Comparison of ENCODE assay signal across 19 cellular contexts in the genomic region with DNA sequence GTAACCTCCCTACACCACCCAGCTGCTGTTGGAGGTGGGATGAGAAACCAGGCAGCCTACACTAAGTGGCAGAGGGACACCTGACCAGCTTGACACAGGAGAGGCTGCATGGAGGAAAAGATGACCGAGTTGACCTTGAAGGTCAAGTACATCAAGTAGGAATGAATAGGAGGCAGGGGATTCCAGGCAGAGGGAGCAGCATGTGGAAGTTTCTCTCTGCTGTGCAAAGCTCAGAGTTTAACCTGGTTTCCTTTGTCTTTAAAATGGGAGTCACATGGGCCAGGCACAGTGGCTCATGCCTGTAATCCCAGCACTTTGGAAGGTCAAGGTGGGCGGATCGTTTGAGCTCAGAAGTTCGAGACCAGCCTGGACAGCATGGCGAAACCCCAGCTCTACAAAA. TPM values are rescaled to one million over a fixed set of nuclear protein-coding genes. Genes with fewer than 3 reads are reported as not detected.
DNase-seq lines count a peak whose midpoint lies in the region; ATAC-seq, FAIRE-seq and TF ChIP-seq lines count a peak whose summit lies in the region.
"Had no signal": no experiment of that assay in that cellular context is flagged by ENCODE, and none has a peak within 500 bp of the region (broad histone marks: within the 10 kb centered on the region; RNA-seq: fewer than 3 reads in every experiment).

No MANE protein-coding gene starts in this region.

- peaks cover 39% of the 10 kb centered on the region for H3F3A ChIP-seq in GM23338 (replicated peaks; ENCODE audit: low read depth)

- no peak overlapping the region for H3K27ac Mint-ChIP-seq in GM23338
- H3K27ac Mint-ChIP-seq in WTC11: peak overlapping the region; percentile 39
- H3K27ac Mint-ChIP-seq: CD4-positive, CD25-positive, alpha-beta regulatory T cell; CD8-positive, alpha-beta memory T cell; H9 had no signal

- H3K4me3 ChIP-seq in GM23338 (no peak overlapping the region), endothelial cell of umbilical vein (replicated peaks in 1 of 3; ENCODE audit: insufficient read depth in 1 of 3, low read depth in 1 of 3, low read length in 3 of 3) (no peak overlapping the region)

- H4K20me1 ChIP-seq in GM23338 (replicated peaks; ENCODE audit: insufficient read depth) (no peaks in the 10 kb centered on the region), endothelial cell of umbilical vein (replicated peaks; ENCODE audit: control insufficient read depth, extremely low read depth, insufficient read depth, low read length) (no peaks in the 10 kb centered on the region)

- H3K4me1 Mint-ChIP-seq in GM23338 (peaks cover 70% of the 10 kb centered on the region), WTC11 (peaks cover 70% of the 10 kb centered on the region)

- H3K79me2 ChIP-seq in GM23338 (replicated peaks; ENCODE audit: insufficient read depth): peaks cover 24% of the 10 kb centered on the region
- H3K79me2 ChIP-seq in endothelial cell of umbilical vein (ENCODE audit: control insufficient read depth, insufficient read depth, low read length): peaks cover 2% of the 10 kb centered on the region

- no peaks in the 10 kb centered on the region for H3K9me1 ChIP-seq in endothelial cell of umbilical vein (replicated peaks; ENCODE audit: control insufficient read depth, extremely low read depth, insufficient read depth, low read length)

- ATAC-seq in GM23338: no peak
- ATAC-seq in WTC11: no peak

- dilution Hi-C loops in endothelial cell of umbilical vein (cut with MboI; ENCODE audit: extremely low pct_ligation_motif_present, low sequenced_read_pairs): no loop called here

- H3K9me2 ChIP-seq in GM23338 (ENCODE audit: insufficient read depth): no peaks in the 10 kb centered on the region

- peaks cover 41% of the 10 kb centered on the region for H3K36me3 Mint-ChIP-seq in GM23338 (ENCODE audit: low read depth)
- H3K36me3 Mint-ChIP-seq in WTC11: peaks cover 17% of the 10 kb centered on the region
- H3K36me3 Mint-ChIP-seq: CD4-positive, CD25-positive, alpha-beta regulatory T cell had no signal

- no peaks in the 10 kb centered on the region for H3K9me3 ChIP-seq in endothelial cell of umbilical vein (replicated peaks; ENCODE audit: control insufficient read depth, insufficient read depth, low read length)
- H3K9me3 ChIP-seq: BE2C had no signal

- peak; percentile 44 for FAIRE-seq in endothelial cell of umbilical vein (lab: Jason Lieb, UNC)
- FAIRE-seq: D721Med, HTR-8/SVneo had no signal

- DNase-seq in NCI-H748 (lab: John Stamatoyannopoulos, UW; ENCODE audit: unreplicated experiment) (peak; percentile 23), NCI-H748 treated with DMSO at 0.1 percent for 48 hours (lab: John Stamatoyannopoulos, UW) (no peak), GM23338 (ENCODE audit: low spot score) (no peak), WTC11 (ENCODE audit: low spot score) (no peak), endothelial cell of umbilical vein (ENCODE audit: low read depth, low spot score) (no peak), NCI-H146 (lab: John Stamatoyannopoulos, UW) (no peak), NCI-H82 (lab: John Stamatoyannopoulos, UW) (no peak)
- DNase-seq: BE2C; C1 segment of cervical spinal cord; CD4-positive, CD25-positive, alpha-beta regulatory T cell; COR-L47; DMS79 treated with DMSO at 0.1 percent for 48 hours; GF-D8; GOT3; H9 had no signal

- BruUV-seq in endothelial cell of umbilical vein (replicated peaks; lab: Mats Ljungman, UMichigan): no TSS peak

- TF ChIP-seq CTCF in GM23338 (conservative IDR thresholded peaks at IDR 0.05; ENCODE audit: low read depth in 2 of 2) (no peak), WTC11 (IDR thresholded peaks at IDR 0.05) (no peak), endothelial cell of umbilical vein (IDR thresholded peaks at IDR 0.05; ENCODE audit: extremely low read depth in 1 of 2, insufficient read depth in 1 of 2, low read depth in 1 of 2, low read length in 2 of 2) (no peak)

- H3K4me3 Mint-ChIP-seq in GM23338 (no peak overlapping the region), WTC11 (no peak overlapping the region)
- H3K4me3 Mint-ChIP-seq: CD8-positive, alpha-beta memory T cell; H9 had no signal

- H2AFZ ChIP-seq in GM23338: no peak overlapping the region
- no peak overlapping the region for H2AFZ ChIP-seq in endothelial cell of umbilical vein (ENCODE audit: low read depth, low read length)

- no peaks in the 10 kb centered on the region for H3K27me3 ChIP-seq in GM23338 (ENCODE audit: insufficient read depth)
- H3K27me3 ChIP-seq in endothelial cell of umbilical vein (ENCODE audit: control insufficient read depth in 2 of 2, insufficient read depth in 2 of 2, low read length in 2 of 2): no peaks in the 10 kb centered on the region
- H3K27me3 ChIP-seq: BE2C had no signal

- H3K36me3 ChIP-seq in GM23338 (ENCODE audit: insufficient read depth): no peaks in the 10 kb centered on the region
- H3K36me3 ChIP-seq in endothelial cell of umbilical vein (ENCODE audit: control insufficient read depth in 2 of 2, extremely low read depth in 1 of 2, insufficient read depth in 2 of 2, low read length in 2 of 2): no peaks in the 10 kb centered on the region

- POLR2A ChIA-PET in WTC11 (lab: Charles Lee): interaction anchor here (0.6 kb wide), 1 partner anchor 270 kb away, joined by 5 read pairs; no protein-coding TSS in a partner anchor
- POLR2A ChIA-PET in endothelial cell of umbilical vein (lab: Charles Lee): no interaction called here

- CTCF ChIA-PET in WTC11 (lab: Charles Lee): interaction anchor here (0.9 to 1.2 kb wide), 4 partner anchors 8 to 259 kb away, joined by 3 to 4 read pairs (median 4); no protein-coding TSS in a partner anchor
- CTCF ChIA-PET in endothelial cell of umbilical vein (lab: Charles Lee): interaction anchor here (0.8 kb wide), 1 partner anchor 12 kb away, joined by 3 read pairs; no protein-coding TSS in a partner anchor

- H3K27me3 Mint-ChIP-seq in GM23338 (ENCODE audit: insufficient read depth, low read depth, poor library complexity): peaks cover 9% of the 10 kb centered on the region
- no peaks in the 10 kb centered on the region for H3K27me3 Mint-ChIP-seq in WTC11 (ENCODE audit: low read depth)
- H3K27me3 Mint-ChIP-seq: CD4-positive, CD25-positive, alpha-beta regulatory T cell had no signal

- intact Hi-C loops in endothelial cell of umbilical vein (cut with micrococcal nuclease): no loop called here

- H3K9ac ChIP-seq in endothelial cell of umbilical vein (replicated peaks; ENCODE audit: extremely low read depth, insufficient read depth, low read length): no peak overlapping the region
- H3K9ac ChIP-seq: KMS-11 had no signal

- TF ChIP-seq POLR2A in endothelial cell of umbilical vein (IDR thresholded peaks at IDR 0.05; ENCODE audit: low read depth, low read length): no peak

- H3K4me1 ChIP-seq in GM23338 (ENCODE audit: insufficient read depth) (peaks cover 65% of the 10 kb centered on the region), endothelial cell of umbilical vein (ENCODE audit: control insufficient read depth, extremely low read depth, insufficient read depth, low read length) (peaks cover 67% of the 10 kb centered on the region)

- H3K9me3 Mint-ChIP-seq in GM23338 (no peaks in the 10 kb centered on the region), WTC11 (no peaks in the 10 kb centered on the region)
- H3K9me3 Mint-ChIP-seq: CD4-positive, CD25-positive, alpha-beta regulatory T cell; CD8-positive, alpha-beta memory T cell; H9 had no signal

- H3K27ac ChIP-seq in GM23338 (ENCODE audit: low read depth) (0 out of 2 replicates have a peak overlapping the region, but pooled peaks have one; percentile 26), endothelial cell of umbilical vein (ENCODE audit: insufficient read depth, low read depth, low read length) (no peak overlapping the region)
- H3K27ac ChIP-seq: KMS-11 had no signal

- no peak overlapping the region for H3K4me2 ChIP-seq in GM23338
- no peak overlapping the region for H3K4me2 ChIP-seq in endothelial cell of umbilical vein (ENCODE audit: insufficient read depth, low read length)
- H3K4me2 ChIP-seq: KMS-11 had no signal

TF ChIP-seq in WTC11, 78 proteins besides CTCF, POLR2A, EP300 and RAD21 (continues in another document):
- TF ChIP-seq, protein P1, sequence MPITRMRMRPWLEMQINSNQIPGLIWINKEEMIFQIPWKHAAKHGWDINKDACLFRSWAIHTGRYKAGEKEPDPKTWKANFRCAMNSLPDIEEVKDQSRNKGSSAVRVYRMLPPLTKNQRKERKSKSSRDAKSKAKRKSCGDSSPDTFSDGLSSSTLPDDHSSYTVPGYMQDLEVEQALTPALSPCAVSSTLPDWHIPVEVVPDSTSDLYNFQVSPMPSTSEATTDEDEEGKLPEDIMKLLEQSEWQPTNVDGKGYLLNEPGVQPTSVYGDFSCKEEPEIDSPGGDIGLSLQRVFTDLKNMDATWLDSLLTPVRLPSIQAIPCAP (CRISPR knock-in tag; IDR thresholded peaks at IDR 0.05): no peak
- TF ChIP-seq HMGA2 (CRISPR knock-in tag; IDR thresholded peaks at IDR 0.05) (no peak), MXD4 (CRISPR knock-in tag; IDR thresholded peaks at IDR 0.05; ENCODE audit: borderline replicate concordance) (no peak), ESRRA (CRISPR knock-in tag; IDR thresholded peaks at IDR 0.05; ENCODE audit: borderline replicate concordance) (0 out of 2 replicates have a peak, but pooled peaks have one; percentile 74)

TF ChIP-seq in endothelial cell of umbilical vein, 7 proteins besides CTCF, POLR2A, EP300 and RAD21:
- TF ChIP-seq MYC (IDR thresholded peaks at IDR 0.05; ENCODE audit: low read depth, low read length) (no peak), FOS (IDR thresholded peaks at IDR 0.05; ENCODE audit: borderline replicate concordance, insufficient read depth, low read length) (no peak)

RNA-seq across cellular contexts. Expression of gene SPRY4, which starts 32.6 kb away (rescaled TPM):
- 177 and 240 TPM in 2 replicates for total RNA-seq in GM23338 (2014; rRNA removed; shearing (Covaris generic))
- 70.6 and 70.9 TPM in 2 replicates for polyA plus RNA-seq in GM23338 (2016; fragmentation: Nextera tagmentation; extraction: Ambion mirVana)
- total RNA-seq in WTC11 (2021): 99.6 to 140 TPM (median 103 TPM) in 3 replicates
- total RNA-seq in endothelial cell of umbilical vein: 33.9 and 49.5 TPM in 2 replicates
- 9.3 and 11.0 TPM in 2 replicates for polyA plus RNA-seq in endothelial cell of umbilical vein
- 5.0 and 5.8 TPM in 2 replicates for polyA plus RNA-seq in endothelial cell of umbilical vein (2011; cell fraction: cytosol; rRNA removed)
- polyA plus RNA-seq in endothelial cell of umbilical vein (2011; cell fraction: nucleus; rRNA removed): 25.1 and 30.8 TPM in 2 replicates
- polyA plus RNA-seq in endothelial cell of umbilical vein (2012): 13.8 TPM in 2 replicates
- polyA minus RNA-seq in endothelial cell of umbilical vein: 26.3 and 27.7 TPM in 2 replicates
- not detected for polyA minus RNA-seq in endothelial cell of umbilical vein (2011; cell fraction: cytosol; rRNA and poly(A)+ RNA removed)
- 36.6 and 53.5 TPM in 2 replicates for polyA minus RNA-seq in endothelial cell of umbilical vein (2011; cell fraction: nucleus; rRNA and poly(A)+ RNA removed)
- polyA plus RNA-seq: CD4-positive, CD25-positive, alpha-beta regulatory T cell; CD8-positive, alpha-beta memory T cell had no signal
